Comparison of ENCODE assay signal across 19 cellular contexts in genomic region chr6:110049696-110050465, GRCh38.
A peak's percentile ranks its signal among the peaks of the same experiment; 100 is the strongest.
DNase-seq lines count a peak whose midpoint lies in the region; ATAC-seq and TF ChIP-seq lines count a peak whose summit lies in the region.
"Had no signal": no experiment of that assay in that cellular context is flagged by ENCODE, and none has a peak within 500 bp of the region (broad histone marks: within the 10 kb centered on the region; RNA-seq: fewer than 3 reads in every experiment).

No MANE protein-coding gene starts in this region.

- DNase-seq in activated CD4-positive, alpha-beta T cell treated with anti-CD3 and anti-CD28 coated beads, Interleukin-2, amount 10 ng/mL, durations not matched to agents 24 days and 14 days, result peak; percentile 48
- DNase-seq in activated CD4-positive, alpha-beta T cell treated with anti-CD3 and anti-CD28 coated beads for 36 hours, result no peak
- DNase-seq in coronary artery (ENCODE audit: low spot score) (peak; percentile 45), upper lobe of right lung (peak; percentile 23)
- DNase-seq: Caco-2; CD4-positive, CD25-positive, alpha-beta regulatory T cell; CD8-positive, alpha-beta T cell; DMS153; DND-41; H9 had no signal

- H3K4me3 ChIP-seq in coronary artery (no peak overlapping the region), upper lobe of right lung (no peak overlapping the region)
- H3K4me3 ChIP-seq: BLaER1, GM12878, GM23338 had no signal

- H3K4me3 Mint-ChIP-seq in activated CD4-positive, alpha-beta T cell treated with anti-CD3 and anti-CD28 coated beads, Interleukin-2, amount 10 ng/mL, durations not matched to agents 24 days and 14 days, result no peak overlapping the region
- no peak overlapping the region for H3K4me3 Mint-ChIP-seq in activated CD4-positive, alpha-beta T cell treated with anti-CD3 and anti-CD28 coated beads for 36 hours
- H3K4me3 Mint-ChIP-seq: B cell; CD4-positive, CD25-positive, alpha-beta regulatory T cell; CD8-positive, alpha-beta T cell; GM23338; H9 had no signal

- no peaks in the 10 kb centered on the region for H3K9me3 Mint-ChIP-seq in activated CD4-positive, alpha-beta T cell treated with anti-CD3 and anti-CD28 coated beads, Interleukin-2, amount 10 ng/mL, durations not matched to agents 24 days and 14 days
- H3K9me3 Mint-ChIP-seq in activated CD4-positive, alpha-beta T cell treated with anti-CD3 and anti-CD28 coated beads for 36 hours (ENCODE audit: low read depth), result no peaks in the 10 kb centered on the region
- H3K9me3 Mint-ChIP-seq: CD8-positive, alpha-beta T cell had no signal

- POLR2A ChIA-PET in activated CD4-positive, alpha-beta T cell treated with anti-CD3 and anti-CD28 coated beads for 36 hours (lab: Charles Lee), result no interaction called here

- no peaks in the 10 kb centered on the region for H3K36me3 ChIP-seq in upper lobe of right lung
- H3K36me3 ChIP-seq: BLaER1 had no signal

- no peak overlapping the region for H3K27ac Mint-ChIP-seq in activated CD4-positive, alpha-beta T cell treated with anti-CD3 and anti-CD28 coated beads, Interleukin-2, amount 10 ng/mL, durations not matched to agents 24 days and 14 days
- H3K27ac Mint-ChIP-seq in activated CD4-positive, alpha-beta T cell treated with anti-CD3 and anti-CD28 coated beads for 36 hours, result no peak overlapping the region
- H3K27ac Mint-ChIP-seq: B cell; CD4-positive, CD25-positive, alpha-beta regulatory T cell; CD8-positive, alpha-beta T cell; GM23338 had no signal

- TF ChIP-seq CTCF in coronary artery (IDR thresholded peaks at IDR 0.05), result no peak
- no peak for TF ChIP-seq CTCF in upper lobe of right lung (IDR thresholded peaks at IDR 0.05)

- H3K4me1 ChIP-seq in upper lobe of right lung, result no peaks in the 10 kb centered on the region
- H3K4me1 ChIP-seq: Caco-2 had no signal

- H3K27ac ChIP-seq in coronary artery, result no peak overlapping the region
- H3K27ac ChIP-seq in upper lobe of right lung, result no peak overlapping the region
- H3K27ac ChIP-seq: 22Rv1, BLaER1, C4-2B had no signal

- ATAC-seq in activated CD4-positive, alpha-beta T cell treated with anti-CD3 and anti-CD28 coated beads for 36 hours, result no peak
- ATAC-seq in upper lobe of right lung (no peak), HG03196 (IDR thresholded peaks at IDR 0.05; ENCODE audit: unreplicated experiment) (no peak), GM18858 (IDR thresholded peaks at IDR 0.05; ENCODE audit: unreplicated experiment) (no peak)
- ATAC-seq: CD8-positive, alpha-beta T cell; GM12878; GM23338; HCT116 had no signal

- CTCF ChIA-PET in activated CD4-positive, alpha-beta T cell treated with anti-CD3 and anti-CD28 coated beads for 36 hours (lab: Charles Lee), result interaction anchor here (0.8 to 2.6 kb wide), 4 partner anchors 10 to 558 kb away, joined by 3 to 23 read pairs (median 4); no protein-coding TSS in a partner anchor

- no peaks in the 10 kb centered on the region for H3K4me1 Mint-ChIP-seq in activated CD4-positive, alpha-beta T cell treated with anti-CD3 and anti-CD28 coated beads, Interleukin-2, amount 10 ng/mL, durations not matched to agents 24 days and 14 days
- no peaks in the 10 kb centered on the region for H3K4me1 Mint-ChIP-seq in activated CD4-positive, alpha-beta T cell treated with anti-CD3 and anti-CD28 coated beads for 36 hours
- H3K4me1 Mint-ChIP-seq: B cell; CD4-positive, CD25-positive, alpha-beta regulatory T cell had no signal

- H3K36me3 Mint-ChIP-seq in activated CD4-positive, alpha-beta T cell treated with anti-CD3 and anti-CD28 coated beads, Interleukin-2, amount 10 ng/mL, durations not matched to agents 24 days and 14 days (ENCODE audit: low read depth), result no peaks in the 10 kb centered on the region
- no peaks in the 10 kb centered on the region for H3K36me3 Mint-ChIP-seq in activated CD4-positive, alpha-beta T cell treated with anti-CD3 and anti-CD28 coated beads for 36 hours (ENCODE audit: low read depth)
- H3K36me3 Mint-ChIP-seq: CD4-positive, CD25-positive, alpha-beta regulatory T cell; CD8-positive, alpha-beta T cell had no signal

- intact Hi-C loops in activated CD4-positive, alpha-beta T cell treated with anti-CD3 and anti-CD28 coated beads, Interleukin-2, amount 10 ng/mL, durations not matched to agents 24 days and 14 days (cut with micrococcal nuclease), result loop anchor here (5.0 kb wide), 1 partner anchor 342 kb away; no protein-coding TSS in a partner anchor
- intact Hi-C loops in activated CD4-positive, alpha-beta T cell treated with anti-CD3 and anti-CD28 coated beads for 36 hours (cut with DNase I, micrococcal nuclease), result loop anchor here in 1 of 2 experiments (5.0 kb wide), 1 partner anchor 863 kb away; no protein-coding TSS in a partner anchor
- intact Hi-C loops in upper lobe of right lung (cut with DNase I), result no loop called here

- no peaks in the 10 kb centered on the region for H3K9me3 ChIP-seq in upper lobe of right lung
- H3K9me3 ChIP-seq: Caco-2 had no signal

- H3K27me3 ChIP-seq in upper lobe of right lung, result no peaks in the 10 kb centered on the region
- H3K27me3 ChIP-seq: BLaER1 had no signal

- peaks cover 17% of the 10 kb centered on the region for H3K27me3 Mint-ChIP-seq in activated CD4-positive, alpha-beta T cell treated with anti-CD3 and anti-CD28 coated beads, Interleukin-2, amount 10 ng/mL, durations not matched to agents 24 days and 14 days
- no peaks in the 10 kb centered on the region for H3K27me3 Mint-ChIP-seq in activated CD4-positive, alpha-beta T cell treated with anti-CD3 and anti-CD28 coated beads for 36 hours
